ENCODE assay signal across 9 cellular contexts in genomic region chr17:4249452-4250029, GRCh38. TPM values are rescaled to one million over a fixed set of nuclear protein-coding genes. Genes with fewer than 3 reads are reported as not detected.
DNase-seq lines count a peak whose midpoint lies in the region; ATAC-seq and TF ChIP-seq lines count a peak whose summit lies in the region.
"Had no signal": no experiment of that assay in that cellular context is flagged by ENCODE, and none has a peak within 500 bp of the region (broad histone marks: within the 10 kb centered on the region; RNA-seq: fewer than 3 reads in every experiment).

No MANE protein-coding gene starts in this region.

- CTCF ChIA-PET in MCF 10A (lab: Yijun Ruan, JAX) = interaction anchor here (0.6 to 4.6 kb wide), 19 partner anchors 10 to 357 kb away, joined by 3 to 28 read pairs (median 4); partner anchors contain the start of gene ANKFY1

- no peak overlapping the region for H3K27ac ChIP-seq in mesendoderm (ENCODE audit: low read depth, low read length)

- intact Hi-C loops in MCF 10A (cut with micrococcal nuclease) = loop anchor here (1.0 kb wide), 1 partner anchor 34 kb away; no protein-coding TSS in a partner anchor

- no peak overlapping the region for H4K8ac ChIP-seq in mesendoderm (ENCODE audit: low read depth, low read length)

- no peak overlapping the region for H3K9ac ChIP-seq in mesendoderm (ENCODE audit: low read length)

- no peak overlapping the region for H2BK15ac ChIP-seq in mesendoderm (replicated peaks; ENCODE audit: low read depth)

- no peak overlapping the region for H3K4me2 ChIP-seq in mesendoderm (ENCODE audit: low read length)

- no peak overlapping the region for H3K4me3 Mint-ChIP-seq in activated naive CD8-positive, alpha-beta T cell treated with anti-CD3 and anti-CD28 coated beads, Interleukin-2, amount 10 ng/mL, durations not matched to agents 7 days and 5 days
- no peak overlapping the region for H3K4me3 Mint-ChIP-seq in activated naive CD8-positive, alpha-beta T cell treated with anti-CD3 and anti-CD28 coated beads for 36 hours
- no peak overlapping the region for H3K4me3 Mint-ChIP-seq in MCF 10A (ENCODE audit: unreplicated experiment)
- H3K4me3 Mint-ChIP-seq: stimulated activated naive CD8-positive, alpha-beta T cell treated with anti-CD3 and anti-CD28 coated beads, Interleukin-15, Interleukin-2, amounts not matched to agents 100 ng/mL and 50 ng/mL, for 24 hours had no signal

- H3K4me3 ChIP-seq in mesendoderm (ENCODE audit: low read length) = no peak overlapping the region

- no peak overlapping the region for H3K23ac ChIP-seq in mesendoderm (ENCODE audit: low read length)

- H2AK5ac ChIP-seq in mesendoderm (ENCODE audit: low read length) = no peak overlapping the region

- no TSS peak for BruUV-seq in MCF 10A (replicated peaks; lab: Mats Ljungman, UMichigan)

- peak; percentile 44 for TF ChIP-seq CTCF in MCF 10A (IDR thresholded peaks at IDR 0.05; ENCODE audit: unreplicated experiment)

- H3K27me3 Mint-ChIP-seq in activated naive CD8-positive, alpha-beta T cell treated with anti-CD3 and anti-CD28 coated beads, Interleukin-2, amount 10 ng/mL, durations not matched to agents 7 days and 5 days = no peaks in the 10 kb centered on the region
- no peaks in the 10 kb centered on the region for H3K27me3 Mint-ChIP-seq in activated naive CD8-positive, alpha-beta T cell treated with anti-CD3 and anti-CD28 coated beads for 36 hours
- H3K27me3 Mint-ChIP-seq in MCF 10A (ENCODE audit: insufficient read depth, unreplicated experiment) = no peaks in the 10 kb centered on the region
- H3K27me3 Mint-ChIP-seq: stimulated activated naive CD8-positive, alpha-beta T cell treated with anti-CD3 and anti-CD28 coated beads, Interleukin-15, Interleukin-2, amounts not matched to agents 100 ng/mL and 50 ng/mL, for 24 hours had no signal

- no peak overlapping the region for H4K5ac ChIP-seq in mesendoderm (ENCODE audit: low read length)

- H3K36me3 Mint-ChIP-seq in activated naive CD8-positive, alpha-beta T cell treated with anti-CD3 and anti-CD28 coated beads, Interleukin-2, amount 10 ng/mL, durations not matched to agents 7 days and 5 days = peaks cover 9% of the 10 kb centered on the region
- peaks cover 7% of the 10 kb centered on the region for H3K36me3 Mint-ChIP-seq in activated naive CD8-positive, alpha-beta T cell treated with anti-CD3 and anti-CD28 coated beads for 36 hours
- peaks cover 7% of the 10 kb centered on the region for H3K36me3 Mint-ChIP-seq in MCF 10A (ENCODE audit: insufficient read depth, unreplicated experiment)

- no peak for ATAC-seq in activated naive CD8-positive, alpha-beta T cell treated with anti-CD3 and anti-CD28 coated beads, Interleukin-2, amount 10 ng/mL, durations not matched to agents 7 days and 5 days (ENCODE audit: low read depth)
- no peak for ATAC-seq in GM21526 (IDR thresholded peaks at IDR 0.05; ENCODE audit: low FRiP score, unreplicated experiment)

- peak overlapping the region; percentile 12 for H3K27ac Mint-ChIP-seq in activated naive CD8-positive, alpha-beta T cell treated with anti-CD3 and anti-CD28 coated beads, Interleukin-2, amount 10 ng/mL, durations not matched to agents 7 days and 5 days
- no peak overlapping the region for H3K27ac Mint-ChIP-seq in activated naive CD8-positive, alpha-beta T cell treated with anti-CD3 and anti-CD28 coated beads for 36 hours
- H3K27ac Mint-ChIP-seq in MCF 10A (ENCODE audit: low read depth, unreplicated experiment) = peak overlapping the region; percentile 14
- H3K27ac Mint-ChIP-seq: stimulated activated naive CD8-positive, alpha-beta T cell treated with anti-CD3 and anti-CD28 coated beads, Interleukin-15, Interleukin-2, amounts not matched to agents 100 ng/mL and 50 ng/mL, for 24 hours had no signal

- no peak overlapping the region for H2BK5ac ChIP-seq in mesendoderm (ENCODE audit: low read length)

- H3K18ac ChIP-seq in mesendoderm (ENCODE audit: low read length) = no peak overlapping the region

- H3K4ac ChIP-seq in mesendoderm (ENCODE audit: low read depth, low read length) = no peak overlapping the region

- H3K27me3 ChIP-seq in mesendoderm (ENCODE audit: insufficient read depth, low read length, poor library complexity) = no peaks in the 10 kb centered on the region

- no peaks in the 10 kb centered on the region for H3K36me3 ChIP-seq in mesendoderm (ENCODE audit: control insufficient read depth, insufficient read depth, low read length)

- no peak overlapping the region for H2BK120ac ChIP-seq in mesendoderm (ENCODE audit: low read depth, low read length)

- no peak overlapping the region for H3K56ac ChIP-seq in mesendoderm (ENCODE audit: low read length)

- POLR2A ChIA-PET in activated naive CD8-positive, alpha-beta T cell treated with anti-CD3 and anti-CD28 coated beads, Interleukin-2, amount 10 ng/mL, durations not matched to agents 7 days and 5 days (lab: Charles Lee) = no interaction called here
- POLR2A ChIA-PET in MCF 10A (lab: Yijun Ruan, JAX) = interaction anchor here (0.7 to 8.8 kb wide), 10 partner anchors 10 to 145 kb away, joined by 3 to 82 read pairs (median 8); partner anchors contain the start of gene ANKFY1

- H3K79me2 ChIP-seq in mesendoderm (ENCODE audit: control insufficient read depth, insufficient read depth, low read length) = peaks cover 56% of the 10 kb centered on the region

- peaks cover 27% of the 10 kb centered on the region for H3K79me1 ChIP-seq in mesendoderm (ENCODE audit: low read length)

- DNase-seq in activated naive CD8-positive, alpha-beta T cell treated with anti-CD3 and anti-CD28 coated beads, Interleukin-2, amount 10 ng/mL, durations not matched to agents 7 days and 5 days = no peak
- no peak for DNase-seq in activated naive CD8-positive, alpha-beta T cell treated with anti-CD3 and anti-CD28 coated beads for 36 hours
- DNase-seq in NCI-H69 (lab: John Stamatoyannopoulos, UW) (peak; percentile 23), MCF 10A (ENCODE audit: unreplicated experiment) (peak; percentile 59), mesendoderm (peak; percentile 58)
- no peak for DNase-seq in stimulated activated CD4-positive, alpha-beta T cell treated with anti-CD3 and anti-CD28 coated beads, Interleukin-12 subunit alpha, Interleukin-12 subunit beta, amount 100 ng/mL, for 4 hours
- no peak for DNase-seq in activated CD8-positive, alpha-beta memory T cell treated with anti-CD3 and anti-CD28 coated beads, Interleukin-2, amount 50 U/mL, for 4 hours

- H3K4me1 ChIP-seq in mesendoderm (ENCODE audit: control insufficient read depth, low read depth, low read length) = peaks cover 6% of the 10 kb centered on the region

- no peaks in the 10 kb centered on the region for H3K9me3 Mint-ChIP-seq in activated naive CD8-positive, alpha-beta T cell treated with anti-CD3 and anti-CD28 coated beads, Interleukin-2, amount 10 ng/mL, durations not matched to agents 7 days and 5 days
- H3K9me3 Mint-ChIP-seq in activated naive CD8-positive, alpha-beta T cell treated with anti-CD3 and anti-CD28 coated beads for 36 hours = no peaks in the 10 kb centered on the region
- no peaks in the 10 kb centered on the region for H3K9me3 Mint-ChIP-seq in MCF 10A (ENCODE audit: unreplicated experiment)
- H3K9me3 Mint-ChIP-seq: stimulated activated naive CD8-positive, alpha-beta T cell treated with anti-CD3 and anti-CD28 coated beads, Interleukin-15, Interleukin-2, amounts not matched to agents 100 ng/mL and 50 ng/mL, for 24 hours had no signal

- no CpG with 5 or more reads among the region's 4 CpGs for WGBS in mesendoderm (ENCODE audit: extremely low coverage, insufficient coverage, low lambda C conversion rate)

- H3K4me1 Mint-ChIP-seq in activated naive CD8-positive, alpha-beta T cell treated with anti-CD3 and anti-CD28 coated beads, Interleukin-2, amount 10 ng/mL, durations not matched to agents 7 days and 5 days = peaks cover 38% of the 10 kb centered on the region
- peaks cover 34% of the 10 kb centered on the region for H3K4me1 Mint-ChIP-seq in activated naive CD8-positive, alpha-beta T cell treated with anti-CD3 and anti-CD28 coated beads for 36 hours
- H3K4me1 Mint-ChIP-seq in MCF 10A (ENCODE audit: insufficient read depth, unreplicated experiment) = peaks cover 37% of the 10 kb centered on the region

RNA-seq across cellular contexts. Expression of gene ANKFY1, which starts 14.2 kb away (rescaled TPM):
- 10 to 100 TPM; 76.9 to 78.4 TPM for total RNA-seq in activated naive CD8-positive, alpha-beta T cell treated with anti-CD3 and anti-CD28 coated beads, Interleukin-2, amount 10 ng/mL, durations not matched to agents 7 days and 5 days
- total RNA-seq in activated naive CD8-positive, alpha-beta T cell treated with anti-CD3 and anti-CD28 coated beads for 36 hours = 10 to 100 TPM; 29.4 to 31.4 TPM
- total RNA-seq in MCF 10A (2022) = 34.9 and 42.8 TPM in 2 replicates
- 14.5 TPM for polyA plus RNA-seq in mesendoderm (2013, experiment 1 of 2)
- 14.8 TPM for polyA plus RNA-seq in mesendoderm (2013, experiment 2 of 2)

Comparison
In these comparisons a context has a peak if more than half of its experiments do, and no peak if none do; other contexts are left out.
1. DNase-seq: peak in NCI-H69 (single experiment), MCF 10A (single experiment) and mesendoderm (single experiment); none in activated naive CD8-positive, alpha-beta T cell treated with anti-CD3 and anti-CD28 coated beads, Interleukin-2, amount 10 ng/mL, durations not matched to agents 7 days and 5 days (single experiment), activated naive CD8-positive, alpha-beta T cell treated with anti-CD3 and anti-CD28 coated beads for 36 hours (single experiment), stimulated activated CD4-positive, alpha-beta T cell treated with anti-CD3 and anti-CD28 coated beads, Interleukin-12 subunit alpha, Interleukin-12 subunit beta, amount 100 ng/mL, for 4 hours (single experiment) and activated CD8-positive, alpha-beta memory T cell treated with anti-CD3 and anti-CD28 coated beads, Interleukin-2, amount 50 U/mL, for 4 hours (single experiment).